Comparison of ENCODE assay signal across 15 cellular contexts in the genomic region with DNA sequence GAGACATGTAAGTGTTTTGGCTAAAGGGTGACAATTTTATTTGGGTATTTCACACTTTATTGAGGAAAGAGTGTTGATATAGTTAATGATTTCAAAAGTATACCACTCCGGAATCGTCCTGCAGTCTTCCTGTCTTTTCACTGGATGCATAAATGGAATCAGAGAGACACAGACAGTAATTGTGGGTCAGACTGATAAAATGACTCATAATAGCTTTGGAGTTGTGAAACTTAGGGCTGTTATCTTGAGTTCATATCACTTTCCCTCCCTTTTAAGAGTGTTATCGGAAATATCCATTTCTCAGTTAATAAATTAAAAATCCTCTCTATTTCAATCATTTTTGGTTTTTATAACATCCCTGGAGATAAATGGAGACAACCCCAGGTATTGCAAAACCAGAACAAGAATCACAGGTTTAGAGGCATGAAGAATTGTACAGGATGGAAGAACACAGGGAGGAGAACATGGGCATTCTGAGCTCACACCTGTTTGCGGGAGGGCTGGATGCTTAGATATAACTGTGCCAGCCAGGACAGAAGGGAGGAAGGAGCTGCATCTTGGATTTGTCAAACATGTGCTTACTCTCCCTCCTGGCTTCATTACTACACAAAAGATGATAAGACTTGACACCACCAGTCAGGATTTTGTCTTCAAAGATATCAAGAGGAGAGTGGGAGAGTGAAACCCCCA.
"Had no signal": no experiment of that assay in that cellular context is flagged by ENCODE, and none has a peak within 500 bp of the region (broad histone marks: within the 10 kb centered on the region; RNA-seq: fewer than 3 reads in every experiment).

No MANE protein-coding gene starts in this region.

- H3K36me3 Mint-ChIP-seq: activated naive CD8-positive, alpha-beta T cell treated with anti-CD3 and anti-CD28 coated beads for 36 hours; stimulated activated effector memory CD8-positive, alpha-beta T cell treated with anti-CD3 and anti-CD28 coated beads, Interleukin-12 subunit alpha, Interleukin-12 subunit beta, amount 100 ng/mL, for 72 hours had no signal

- H3K27me3 ChIP-seq: dorsolateral prefrontal cortex, heart left ventricle, neutrophil, right atrium auricular region, tibial artery, vagina had no signal

- ATAC-seq: esophagus mucosa; stimulated activated effector memory CD8-positive, alpha-beta T cell treated with anti-CD3 and anti-CD28 coated beads, Interleukin-12 subunit alpha, Interleukin-12 subunit beta, amount 100 ng/mL, for 72 hours had no signal

- H3K9me3 Mint-ChIP-seq: activated naive CD8-positive, alpha-beta T cell treated with anti-CD3 and anti-CD28 coated beads for 36 hours; stimulated activated effector memory CD8-positive, alpha-beta T cell treated with anti-CD3 and anti-CD28 coated beads, Interleukin-12 subunit alpha, Interleukin-12 subunit beta, amount 100 ng/mL, for 72 hours; T-helper 1 cell treated with Interleukin-12 subunit alpha and Interleukin-12 subunit beta and Interleukin-4 antibody, amounts not matched to agents 30 μg/mL and 1 μg/mL, for 36 hours had no signal

- H3K27ac Mint-ChIP-seq: activated naive CD8-positive, alpha-beta T cell treated with anti-CD3 and anti-CD28 coated beads for 36 hours; stimulated activated effector memory CD8-positive, alpha-beta T cell treated with anti-CD3 and anti-CD28 coated beads, Interleukin-12 subunit alpha, Interleukin-12 subunit beta, amount 100 ng/mL, for 72 hours; T-helper 1 cell treated with Interleukin-12 subunit alpha and Interleukin-12 subunit beta and Interleukin-4 antibody, amounts not matched to agents 30 μg/mL and 1 μg/mL, for 36 hours had no signal

- H3K36me3 ChIP-seq: heart left ventricle, neutrophil, right atrium auricular region, tibial artery, vagina had no signal

- DNase-seq: activated effector memory CD4-positive, alpha-beta T cell treated with anti-CD3 and anti-CD28 coated beads, Interleukin-2, amount 50 U/mL, for 16 hours; activated naive CD8-positive, alpha-beta T cell treated with anti-CD3 and anti-CD28 coated beads for 36 hours; activated T-cell treated with anti-CD3 and anti-CD28 coated beads, Interleukin-2, amount 50 U/mL, for 1 hour; anterior cingulate cortex; dorsolateral prefrontal cortex; heart left ventricle; tibial artery had no signal

- FAIRE-seq: frontal cortex, keratinocyte had no signal

- H3K4me3 ChIP-seq: dorsolateral prefrontal cortex, heart left ventricle, right atrium auricular region, tibial artery, vagina had no signal

- H3K27ac ChIP-seq: dorsolateral prefrontal cortex, heart left ventricle, neutrophil, right atrium auricular region, vagina had no signal

- H3K9me3 ChIP-seq: heart left ventricle, neutrophil, right atrium auricular region, tibial artery, vagina had no signal

- H3K4me1 Mint-ChIP-seq: activated naive CD8-positive, alpha-beta T cell treated with anti-CD3 and anti-CD28 coated beads for 36 hours; stimulated activated effector memory CD8-positive, alpha-beta T cell treated with anti-CD3 and anti-CD28 coated beads, Interleukin-12 subunit alpha, Interleukin-12 subunit beta, amount 100 ng/mL, for 72 hours had no signal

- H3K4me3 Mint-ChIP-seq: activated naive CD8-positive, alpha-beta T cell treated with anti-CD3 and anti-CD28 coated beads for 36 hours; stimulated activated effector memory CD8-positive, alpha-beta T cell treated with anti-CD3 and anti-CD28 coated beads, Interleukin-12 subunit alpha, Interleukin-12 subunit beta, amount 100 ng/mL, for 72 hours; T-helper 1 cell treated with Interleukin-12 subunit alpha and Interleukin-12 subunit beta and Interleukin-4 antibody, amounts not matched to agents 30 μg/mL and 1 μg/mL, for 36 hours had no signal

- H3K4me1 ChIP-seq: heart left ventricle, right atrium auricular region, vagina had no signal
